In the genomic region with DNA sequence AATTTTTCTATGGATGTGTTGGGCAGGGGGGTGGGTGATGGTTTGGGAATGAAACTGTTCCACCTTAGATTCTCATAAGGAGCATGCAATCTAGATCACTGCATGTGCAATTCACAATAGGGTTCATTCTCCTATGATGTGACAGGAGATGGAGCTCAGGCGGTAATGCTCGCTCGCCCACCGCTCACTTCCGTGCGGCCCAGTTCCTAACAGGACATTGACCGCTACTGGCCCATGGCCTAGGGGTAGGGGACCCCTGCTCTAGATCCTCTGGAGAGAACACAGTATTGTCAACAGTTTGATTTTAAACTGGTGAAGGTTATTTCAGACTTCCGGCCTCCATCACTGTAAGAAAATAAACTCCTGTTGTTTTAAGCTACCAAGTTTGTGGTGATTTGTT, we compare ENCODE assay signal across 1 cellular context.
TF ChIP-seq lines count a peak whose summit lies in the region.

No MANE protein-coding gene starts in this region.

TF ChIP-seq in GM23338, 12 proteins besides CTCF, POLR2A, EP300 and RAD21 (continued from another document):
- TF ChIP-seq, protein P1, sequence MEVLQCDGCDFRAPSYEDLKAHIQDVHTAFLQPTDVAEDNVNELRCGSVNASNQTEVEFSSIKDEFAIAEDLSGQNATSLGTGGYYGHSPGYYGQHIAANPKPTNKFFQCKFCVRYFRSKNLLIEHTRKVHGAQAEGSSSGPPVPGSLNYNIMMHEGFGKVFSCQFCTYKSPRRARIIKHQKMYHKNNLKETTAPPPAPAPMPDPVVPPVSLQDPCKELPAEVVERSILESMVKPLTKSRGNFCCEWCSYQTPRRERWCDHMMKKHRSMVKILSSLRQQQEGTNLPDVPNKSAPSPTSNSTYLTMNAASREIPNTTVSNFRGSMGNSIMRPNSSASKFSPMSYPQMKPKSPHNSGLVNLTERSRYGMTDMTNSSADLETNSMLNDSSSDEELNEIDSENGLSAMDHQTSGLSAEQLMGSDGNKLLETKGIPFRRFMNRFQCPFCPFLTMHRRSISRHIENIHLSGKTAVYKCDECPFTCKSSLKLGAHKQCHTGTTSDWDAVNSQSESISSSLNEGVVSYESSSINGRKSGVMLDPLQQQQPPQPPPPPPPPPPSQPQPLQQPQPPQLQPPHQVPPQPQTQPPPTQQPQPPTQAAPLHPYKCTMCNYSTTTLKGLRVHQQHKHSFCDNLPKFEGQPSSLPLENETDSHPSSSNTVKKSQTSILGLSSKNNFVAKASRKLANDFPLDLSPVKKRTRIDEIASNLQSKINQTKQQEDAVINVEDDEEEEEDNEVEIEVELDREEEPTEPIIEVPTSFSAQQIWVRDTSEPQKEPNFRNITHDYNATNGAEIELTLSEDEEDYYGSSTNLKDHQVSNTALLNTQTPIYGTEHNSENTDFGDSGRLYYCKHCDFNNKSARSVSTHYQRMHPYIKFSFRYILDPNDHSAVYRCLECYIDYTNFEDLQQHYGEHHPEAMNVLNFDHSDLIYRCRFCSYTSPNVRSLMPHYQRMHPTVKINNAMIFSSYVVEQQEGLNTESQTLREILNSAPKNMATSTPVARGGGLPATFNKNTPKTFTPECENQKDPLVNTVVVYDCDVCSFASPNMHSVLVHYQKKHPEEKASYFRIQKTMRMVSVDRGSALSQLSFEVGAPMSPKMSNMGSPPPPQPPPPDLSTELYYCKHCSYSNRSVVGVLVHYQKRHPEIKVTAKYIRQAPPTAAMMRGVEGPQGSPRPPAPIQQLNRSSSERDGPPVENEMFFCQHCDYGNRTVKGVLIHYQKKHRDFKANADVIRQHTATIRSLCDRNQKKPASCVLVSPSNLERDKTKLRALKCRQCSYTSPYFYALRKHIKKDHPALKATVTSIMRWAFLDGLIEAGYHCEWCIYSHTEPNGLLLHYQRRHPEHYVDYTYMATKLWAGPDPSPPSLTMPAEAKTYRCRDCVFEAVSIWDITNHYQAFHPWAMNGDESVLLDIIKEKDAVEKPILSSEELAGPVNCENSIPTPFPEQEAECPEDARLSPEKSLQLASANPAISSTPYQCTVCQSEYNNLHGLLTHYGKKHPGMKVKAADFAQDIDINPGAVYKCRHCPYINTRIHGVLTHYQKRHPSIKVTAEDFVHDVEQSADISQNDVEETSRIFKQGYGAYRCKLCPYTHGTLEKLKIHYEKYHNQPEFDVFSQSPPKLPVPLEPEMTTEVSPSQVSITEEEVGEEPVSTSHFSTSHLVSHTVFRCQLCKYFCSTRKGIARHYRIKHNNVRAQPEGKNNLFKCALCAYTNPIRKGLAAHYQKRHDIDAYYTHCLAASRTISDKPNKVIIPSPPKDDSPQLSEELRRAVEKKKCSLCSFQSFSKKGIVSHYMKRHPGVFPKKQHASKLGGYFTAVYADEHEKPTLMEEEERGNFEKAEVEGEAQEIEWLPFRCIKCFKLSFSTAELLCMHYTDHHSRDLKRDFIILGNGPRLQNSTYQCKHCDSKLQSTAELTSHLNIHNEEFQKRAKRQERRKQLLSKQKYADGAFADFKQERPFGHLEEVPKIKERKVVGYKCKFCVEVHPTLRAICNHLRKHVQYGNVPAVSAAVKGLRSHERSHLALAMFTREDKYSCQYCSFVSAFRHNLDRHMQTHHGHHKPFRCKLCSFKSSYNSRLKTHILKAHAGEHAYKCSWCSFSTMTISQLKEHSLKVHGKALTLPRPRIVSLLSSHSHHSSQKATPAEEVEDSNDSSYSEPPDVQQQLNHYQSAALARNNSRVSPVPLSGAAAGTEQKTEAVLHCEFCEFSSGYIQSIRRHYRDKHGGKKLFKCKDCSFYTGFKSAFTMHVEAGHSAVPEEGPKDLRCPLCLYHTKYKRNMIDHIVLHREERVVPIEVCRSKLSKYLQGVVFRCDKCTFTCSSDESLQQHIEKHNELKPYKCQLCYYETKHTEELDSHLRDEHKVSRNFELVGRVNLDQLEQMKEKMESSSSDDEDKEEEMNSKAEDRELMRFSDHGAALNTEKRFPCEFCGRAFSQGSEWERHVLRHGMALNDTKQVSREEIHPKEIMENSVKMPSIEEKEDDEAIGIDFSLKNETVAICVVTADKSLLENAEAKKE (CRISPR knock-in tag; IDR thresholded peaks at IDR 0.05): no peak
- TF ChIP-seq ZNF114 (CRISPR knock-in tag; IDR thresholded peaks at IDR 0.05): no peak
- TF ChIP-seq JUNB (IDR thresholded peaks at IDR 0.05; ENCODE audit: unreplicated experiment): no peak
- TF ChIP-seq POLR2AphosphoS5 (IDR thresholded peaks at IDR 0.05; ENCODE audit: low read depth): no peak
- no peak for TF ChIP-seq CREB1 (CRISPR knock-in tag; IDR thresholded peaks at IDR 0.05; ENCODE audit: low read depth)
- TF ChIP-seq, protein P2, sequence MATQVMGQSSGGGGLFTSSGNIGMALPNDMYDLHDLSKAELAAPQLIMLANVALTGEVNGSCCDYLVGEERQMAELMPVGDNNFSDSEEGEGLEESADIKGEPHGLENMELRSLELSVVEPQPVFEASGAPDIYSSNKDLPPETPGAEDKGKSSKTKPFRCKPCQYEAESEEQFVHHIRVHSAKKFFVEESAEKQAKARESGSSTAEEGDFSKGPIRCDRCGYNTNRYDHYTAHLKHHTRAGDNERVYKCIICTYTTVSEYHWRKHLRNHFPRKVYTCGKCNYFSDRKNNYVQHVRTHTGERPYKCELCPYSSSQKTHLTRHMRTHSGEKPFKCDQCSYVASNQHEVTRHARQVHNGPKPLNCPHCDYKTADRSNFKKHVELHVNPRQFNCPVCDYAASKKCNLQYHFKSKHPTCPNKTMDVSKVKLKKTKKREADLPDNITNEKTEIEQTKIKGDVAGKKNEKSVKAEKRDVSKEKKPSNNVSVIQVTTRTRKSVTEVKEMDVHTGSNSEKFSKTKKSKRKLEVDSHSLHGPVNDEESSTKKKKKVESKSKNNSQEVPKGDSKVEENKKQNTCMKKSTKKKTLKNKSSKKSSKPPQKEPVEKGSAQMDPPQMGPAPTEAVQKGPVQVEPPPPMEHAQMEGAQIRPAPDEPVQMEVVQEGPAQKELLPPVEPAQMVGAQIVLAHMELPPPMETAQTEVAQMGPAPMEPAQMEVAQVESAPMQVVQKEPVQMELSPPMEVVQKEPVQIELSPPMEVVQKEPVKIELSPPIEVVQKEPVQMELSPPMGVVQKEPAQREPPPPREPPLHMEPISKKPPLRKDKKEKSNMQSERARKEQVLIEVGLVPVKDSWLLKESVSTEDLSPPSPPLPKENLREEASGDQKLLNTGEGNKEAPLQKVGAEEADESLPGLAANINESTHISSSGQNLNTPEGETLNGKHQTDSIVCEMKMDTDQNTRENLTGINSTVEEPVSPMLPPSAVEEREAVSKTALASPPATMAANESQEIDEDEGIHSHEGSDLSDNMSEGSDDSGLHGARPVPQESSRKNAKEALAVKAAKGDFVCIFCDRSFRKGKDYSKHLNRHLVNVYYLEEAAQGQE (IDR thresholded peaks at IDR 0.05; ENCODE audit: unreplicated experiment): no peak
- no peak for TF ChIP-seq EZH2 (IDR thresholded peaks at IDR 0.05; ENCODE audit: low read depth, unreplicated experiment)
- TF ChIP-seq ZNF331 (CRISPR knock-in tag; IDR thresholded peaks at IDR 0.05; ENCODE audit: low read depth): no peak
- TF ChIP-seq EZH2phosphoT487 (IDR thresholded peaks at IDR 0.05; ENCODE audit: unreplicated experiment): no peak
- TF ChIP-seq, protein P3, sequence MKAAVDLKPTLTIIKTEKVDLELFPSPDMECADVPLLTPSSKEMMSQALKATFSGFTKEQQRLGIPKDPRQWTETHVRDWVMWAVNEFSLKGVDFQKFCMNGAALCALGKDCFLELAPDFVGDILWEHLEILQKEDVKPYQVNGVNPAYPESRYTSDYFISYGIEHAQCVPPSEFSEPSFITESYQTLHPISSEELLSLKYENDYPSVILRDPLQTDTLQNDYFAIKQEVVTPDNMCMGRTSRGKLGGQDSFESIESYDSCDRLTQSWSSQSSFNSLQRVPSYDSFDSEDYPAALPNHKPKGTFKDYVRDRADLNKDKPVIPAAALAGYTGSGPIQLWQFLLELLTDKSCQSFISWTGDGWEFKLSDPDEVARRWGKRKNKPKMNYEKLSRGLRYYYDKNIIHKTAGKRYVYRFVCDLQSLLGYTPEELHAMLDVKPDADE (IDR thresholded peaks at IDR 0.05): no peak
- no peak for TF ChIP-seq NANOG (IDR thresholded peaks at IDR 0.05; ENCODE audit: borderline replicate concordance)
